32 cellular contexts compared by ENCODE assay signal in the genomic region with DNA sequence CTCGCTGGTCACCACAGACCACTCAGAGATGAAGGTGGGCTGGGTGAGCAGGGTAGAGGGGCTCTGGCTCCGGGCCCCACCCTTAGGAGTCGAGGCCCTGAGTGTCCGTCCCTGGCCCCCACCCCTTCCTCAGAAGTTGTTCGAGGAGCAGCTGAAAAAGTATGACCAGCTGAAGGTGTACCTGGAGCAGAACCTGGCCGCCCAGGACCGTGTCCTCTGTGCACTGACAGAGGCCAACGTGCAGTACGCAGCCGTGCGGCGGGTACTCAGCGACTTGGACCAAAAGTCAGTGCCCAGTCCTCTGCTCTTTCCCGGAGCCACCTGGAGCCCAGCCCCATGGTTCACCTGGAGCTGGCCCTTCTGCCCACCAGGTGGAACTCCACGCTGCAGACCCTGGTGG.
"Had no signal": no experiment of that assay in that cellular context is flagged by ENCODE, and none has a peak within 500 bp of the region (broad histone marks: within the 10 kb centered on the region; RNA-seq: fewer than 3 reads in every experiment).

No MANE protein-coding gene starts in this region.

- H3K4me3 ChIP-seq: cardiac muscle cell, MG63 had no signal

- ATAC-seq: activated CD8-positive, alpha-beta memory T cell treated with anti-CD3 and anti-CD28 coated beads, Interleukin-2, amount 10 ng/mL, durations not matched to agents 7 days and 5 days; activated naive CD8-positive, alpha-beta T cell treated with anti-CD3 and anti-CD28 coated beads, Interleukin-2, amount 50 U/mL, for 24 hours; PC-3 had no signal

- H3K9me3 ChIP-seq: MG63 had no signal

- H3K27me3 ChIP-seq: brain microvascular endothelial cell, cardiac muscle cell, MG63 had no signal

- DNase-seq: activated B cell treated with CpG ODN at 0.5 μM for 24 hours; activated CD4-positive, alpha-beta memory T cell treated with anti-CD3 and anti-CD28 coated beads for 36 hours; activated CD4-positive, alpha-beta T cell treated with anti-CD3 and anti-CD28 coated beads for 4 hours; activated CD4-positive, alpha-beta T cell treated with anti-CD3 and anti-CD28 coated beads, Interleukin-2, amount 50 U/mL, for 1 hour; activated CD4-positive, CD25-positive, alpha-beta regulatory T cell treated with anti-CD3 and anti-CD28 coated beads, Interleukin-2, amount 50 U/mL, for 72 hours; activated CD8-positive, alpha-beta memory T cell treated with anti-CD3 and anti-CD28 coated beads, Interleukin-2, amount 10 ng/mL, durations not matched to agents 7 days and 5 days; activated CD8-positive, alpha-beta memory T cell treated with anti-CD3 and anti-CD28 coated beads, Interleukin-2, amount 50 U/mL, for 48 hours; activated effector memory CD4-positive, alpha-beta T cell treated with Interleukin-2 at 50 U/mL for 16 hours; activated naive CD4-positive, alpha-beta T cell treated with anti-CD3 and anti-CD28 coated beads, Interleukin-2, amount 10 ng/mL, durations not matched to agents 7 days and 5 days; activated naive CD8-positive, alpha-beta T cell treated with anti-CD3 and anti-CD28 coated beads, Interleukin-2, amount 50 U/mL, for 24 hours; activated T-cell treated with anti-CD3 and anti-CD28 coated beads, Interleukin-2, amount 50 U/mL, for 48 hours; anterior cingulate cortex; brain microvascular endothelial cell; Kasumi-1; MG63; NCI-H1048; NCI-H1105 treated with DMSO at 0.1 percent for 48 hours; NCI-H1436; NCI-H1694; NCI-H1930; NCI-H2081 treated with DMSO at 0.1 percent for 48 hours; NCI-H226; NCI-H524 treated with DMSO at 0.1 percent for 48 hours; NK-92 treated with Interleukin-12 subunit alpha and Interleukin-12 subunit beta, amount 100 ng/mL, for 24 hours; PC-3; SW 1271; T-helper 1 cell; T-helper 2 cell; T-helper 9 cell had no signal

- FAIRE-seq: RCC 7860 had no signal

- H3K27ac ChIP-seq: brain microvascular endothelial cell, cardiac muscle cell, VCaP had no signal
